Comparison of ENCODE assay signal across 25 cellular contexts in genomic region chr6:87558446-87558845, GRCh38.
"Had no signal": no experiment of that assay in that cellular context is flagged by ENCODE, and none has a peak within 500 bp of the region (broad histone marks: within the 10 kb centered on the region; RNA-seq: fewer than 3 reads in every experiment).

No MANE protein-coding gene starts in this region.

- H3K4me3 ChIP-seq: esophagus muscularis mucosa, hepatocyte, lower lobe of right lung, tibial artery had no signal

- ATAC-seq: activated CD4-positive, alpha-beta T cell treated with anti-CD3 and anti-CD28 coated beads for 36 hours; activated T-helper 17 cell treated with anti-CD3 and anti-CD28 coated beads, Interleukin-2, amount 50 U/mL, for 72 hours; left colon; lower lobe of right lung; WTC11 had no signal

- H3K4me3 Mint-ChIP-seq: activated CD4-positive, alpha-beta T cell treated with anti-CD3 and anti-CD28 coated beads for 36 hours; activated naive CD8-positive, alpha-beta T cell treated with anti-CD3 and anti-CD28 coated beads for 36 hours; activated T-helper 17 cell treated with anti-CD3 and anti-CD28 coated beads, Interleukin-2, amount 50 U/mL, for 72 hours; brain; mesothelial cell of epicardium; nephron; WTC11 had no signal

- H3K27me3 Mint-ChIP-seq: activated CD4-positive, alpha-beta T cell treated with anti-CD3 and anti-CD28 coated beads for 36 hours; activated naive CD8-positive, alpha-beta T cell treated with anti-CD3 and anti-CD28 coated beads for 36 hours; activated T-helper 17 cell treated with anti-CD3 and anti-CD28 coated beads, Interleukin-2, amount 50 U/mL, for 72 hours; brain had no signal

- DNase-seq: activated CD4-positive, alpha-beta T cell treated with anti-CD3 and anti-CD28 coated beads for 36 hours; activated CD4-positive, alpha-beta T cell treated with anti-CD3 and anti-CD28 coated beads, Interleukin-2, amount 50 U/mL, for 48 hours; activated naive CD4-positive, alpha-beta T cell; activated naive CD8-positive, alpha-beta T cell treated with anti-CD3 and anti-CD28 coated beads for 36 hours; activated T-cell treated with anti-CD3 and anti-CD28 coated beads for 4 hours; effector CD4-positive, alpha-beta T cell; islet precursor cell; left colon; lower lobe of right lung; nucleus accumbens; posterior cingulate gyrus; stimulated activated CD4-positive, alpha-beta T cell treated with anti-CD3 and anti-CD28 coated beads, Interleukin-12 subunit alpha, Interleukin-12 subunit beta, amount 100 ng/mL, for 4 hours; stimulated activated CD4-positive, alpha-beta T cell treated with anti-CD3 and anti-CD28 coated beads, Interleukin-1b, Interleukin-23, amount 100 ng/mL, for 48 hours; stimulated activated CD8-positive, alpha-beta memory T cell treated with anti-CD3 and anti-CD28 coated beads, Interleukin-4, amount 100 ng/mL, for 48 hours; stimulated activated naive CD4-positive, alpha-beta T cell; substantia nigra; tibial artery had no signal

- H3K27me3 ChIP-seq: esophagus muscularis mucosa, hepatocyte, tibial artery had no signal

- H3K27ac Mint-ChIP-seq: activated CD4-positive, alpha-beta T cell treated with anti-CD3 and anti-CD28 coated beads for 36 hours; activated naive CD8-positive, alpha-beta T cell treated with anti-CD3 and anti-CD28 coated beads for 36 hours; activated T-helper 17 cell treated with anti-CD3 and anti-CD28 coated beads, Interleukin-2, amount 50 U/mL, for 72 hours; brain; mesothelial cell of epicardium; nephron; WTC11 had no signal

- H3K4me1 Mint-ChIP-seq: activated CD4-positive, alpha-beta T cell treated with anti-CD3 and anti-CD28 coated beads for 36 hours; brain; nephron had no signal

- H3K9me3 Mint-ChIP-seq: activated naive CD8-positive, alpha-beta T cell treated with anti-CD3 and anti-CD28 coated beads for 36 hours; activated T-helper 17 cell treated with anti-CD3 and anti-CD28 coated beads, Interleukin-2, amount 50 U/mL, for 72 hours; brain; mesothelial cell of epicardium; nephron; WTC11 had no signal

- FAIRE-seq: TTC549 had no signal
